ENCODE assay signal across 16 cellular contexts in the genomic region with DNA sequence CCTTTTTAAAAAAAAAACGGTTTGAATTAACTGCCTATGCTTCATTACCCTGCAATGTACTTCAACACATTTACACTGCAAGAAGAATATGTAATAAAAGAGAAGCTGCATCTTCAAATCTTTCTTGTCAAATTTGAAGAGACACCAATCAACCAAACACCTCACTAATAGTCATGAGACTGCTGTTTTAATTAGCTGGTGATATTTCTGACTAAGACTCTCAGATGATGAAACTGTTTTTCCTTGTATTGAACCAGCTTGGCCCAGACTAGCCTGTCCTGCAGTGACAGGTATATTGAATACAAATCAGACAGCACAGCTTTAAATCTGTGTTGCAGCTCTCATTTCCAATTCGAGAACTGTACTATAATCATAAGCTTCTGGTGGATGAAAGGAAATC.
"Had no signal": no experiment of that assay in that cellular context is flagged by ENCODE, and none has a peak within 500 bp of the region (broad histone marks: within the 10 kb centered on the region; RNA-seq: fewer than 3 reads in every experiment).

No MANE protein-coding gene starts in this region.

- H3K4me1 ChIP-seq: lower lobe of right lung, spleen, thyroid gland had no signal

- H3K9me3 ChIP-seq: lower lobe of right lung, spleen, thyroid gland had no signal

- H3K27me3 ChIP-seq: spleen, thyroid gland had no signal

- H3K4me3 ChIP-seq: lower lobe of right lung, spleen, thyroid gland had no signal

- DNase-seq: activated CD4-positive, alpha-beta T cell treated with anti-CD3 and anti-CD28 coated beads for 36 hours; activated CD4-positive, alpha-beta T cell treated with anti-CD3 and anti-CD28 coated beads, Interleukin-2, amount 50 U/mL, for 48 hours; amniotic stem cell; central memory CD4-positive, alpha-beta T cell; endodermal cell; erythroblast; left cardiac atrium; lower lobe of right lung; nucleus accumbens; posterior cingulate gyrus; spleen; stimulated activated naive CD4-positive, alpha-beta T cell; T-cell; thyroid gland had no signal

- H3K36me3 ChIP-seq: lower lobe of right lung, spleen, thyroid gland had no signal

- ATAC-seq: activated CD4-positive, alpha-beta T cell treated with anti-CD3 and anti-CD28 coated beads for 36 hours; left cardiac atrium; lower lobe of right lung; T-cell; WTC11 had no signal

- H3K27ac ChIP-seq: lower lobe of right lung, spleen, thyroid gland had no signal

- FAIRE-seq: colon had no signal
